In genomic region chr5:176712546-176713297, GRCh38 we compare ENCODE assay signal across 23 cellular contexts.
"Had no signal": no experiment of that assay in that cellular context is flagged by ENCODE, and none has a peak within 500 bp of the region (broad histone marks: within the 10 kb centered on the region; RNA-seq: fewer than 3 reads in every experiment).

No MANE protein-coding gene starts in this region.

- H3K4me2 ChIP-seq: KMS-11 had no signal

- H3K4me3 ChIP-seq: adrenal gland had no signal

- H3K27ac ChIP-seq: adrenal gland, KMS-11, VCaP had no signal

- H3K9me3 ChIP-seq: adrenal gland had no signal

- ATAC-seq: activated CD4-positive, alpha-beta T cell treated with anti-CD3 and anti-CD28 coated beads for 36 hours; activated CD8-positive, alpha-beta T cell treated with anti-CD3 and anti-CD28 coated beads for 36 hours; activated T-cell treated with anti-CD3 and anti-CD28 coated beads, Interleukin-2, amount 50 U/mL, for 72 hours; Panc1 had no signal

- H3K36me3 ChIP-seq: adrenal gland had no signal

- H3K9ac ChIP-seq: KMS-11 had no signal

- DNase-seq: activated CD4-positive, alpha-beta T cell treated with anti-CD3 and anti-CD28 coated beads for 36 hours; activated CD4-positive, alpha-beta T cell treated with anti-CD3 and anti-CD28 coated beads, Interleukin-2, amount 50 U/mL, for 1 hour; activated CD8-positive, alpha-beta memory T cell treated with anti-CD3 and anti-CD28 coated beads, Interleukin-2, amount 50 U/mL, for 4 hours; activated CD8-positive, alpha-beta T cell treated with anti-CD3 and anti-CD28 coated beads for 36 hours; activated gamma-delta T cell treated with Interleukin-2 at 50 U/mL for 16 hours; activated naive CD4-positive, alpha-beta T cell treated with anti-CD3 and anti-CD28 coated beads, Interleukin-2, amount 10 ng/mL, durations not matched to agents 7 days and 5 days; activated naive CD8-positive, alpha-beta T cell treated with anti-CD3 and anti-CD28 coated beads, Interleukin-2, amount 10 ng/mL, durations not matched to agents 7 days and 5 days; activated T-cell treated with anti-CD3 and anti-CD28 coated beads, Interleukin-2, amount 50 U/mL, for 72 hours; adrenal gland; cerebellar nuclear complex; NCI-H1092; NCI-H1417; NCI-H2029; NCI-H2107; NCI-H2171 treated with DMSO at 0.1 percent for 48 hours; NCI-H526; NCI-H82; OCI-M1; RPMI8226; SHP77 had no signal

- H3K27me3 ChIP-seq: adrenal gland had no signal

- H3K4me1 ChIP-seq: adrenal gland had no signal
